Comparison of ENCODE assay signal across 8 cellular contexts in the genomic region with DNA sequence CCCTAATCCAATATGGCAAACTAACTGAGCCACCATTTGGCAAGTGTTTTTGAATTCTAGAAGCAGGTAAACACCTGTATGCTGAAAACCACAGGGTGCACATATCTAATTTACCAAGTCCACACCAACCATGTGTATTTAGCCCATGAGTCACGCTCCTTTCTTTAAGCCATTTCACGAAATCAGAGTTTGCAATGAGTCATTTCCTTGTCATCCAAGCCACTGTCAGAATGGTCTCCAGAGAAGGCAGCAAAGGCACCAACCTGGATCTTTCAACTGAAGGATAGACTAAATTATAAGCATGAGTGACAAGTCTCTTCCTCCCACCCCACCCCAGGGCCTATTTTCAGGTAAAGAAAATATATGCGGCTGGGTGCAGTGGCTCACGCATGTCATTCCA.
DNase-seq lines count a peak whose midpoint lies in the region; ATAC-seq and TF ChIP-seq lines count a peak whose summit lies in the region.

No MANE protein-coding gene starts in this region.

- ATAC-seq in Right ventricle myocardium superior (ENCODE audit: poor library complexity) (no peak), HG03460 (IDR thresholded peaks at IDR 0.05; ENCODE audit: unreplicated experiment) (no peak)

- CTCF ChIA-PET in HEK293T (lab: Yijun Ruan, JAX), result no interaction called here

- no peak overlapping the region for H3K4me3 ChIP-seq in HFF-Myc (replicated peaks; ENCODE audit: low read depth, low read length)
- no peak overlapping the region for H3K4me3 ChIP-seq in kidney epithelial cell (ENCODE audit: low read depth, low read length)

- H3K27me3 ChIP-seq in kidney epithelial cell (ENCODE audit: control insufficient read depth, insufficient read depth, low read length), result no peaks in the 10 kb centered on the region

- POLR2A ChIA-PET in HEK293T (lab: Yijun Ruan, JAX), result no interaction called here

- intact Hi-C loops in Right ventricle myocardium superior (cut with DNase I), result no loop called here

- H3K36me3 ChIP-seq in kidney epithelial cell (ENCODE audit: control insufficient read depth, insufficient read depth, low read length), result no peaks in the 10 kb centered on the region

- DNase-seq in ELR (ENCODE audit: low read depth) (peak; percentile 95), HFF-Myc (ENCODE audit: extremely low read depth, low read depth) (peak; percentile 78), SW480 (ENCODE audit: low spot score) (peak; percentile 88), kidney epithelial cell (ENCODE audit: low read depth) (peak; percentile 92), NCI-H2107 (lab: John Stamatoyannopoulos, UW) (no peak), Right ventricle myocardium superior (no peak), HEK293T (ENCODE audit: extremely low spot score) (no peak)

- TF ChIP-seq CTCF in HFF-Myc (IDR thresholded peaks at IDR 0.05; ENCODE audit: low read depth, low read length, missing control alignments) (no peak), kidney epithelial cell (IDR thresholded peaks at IDR 0.05; ENCODE audit: insufficient read depth, low read length, poor library complexity, severe bottlenecking) (no peak)

TF ChIP-seq in HEK293T, 16 proteins besides CTCF, POLR2A, EP300 and RAD21:
- TF ChIP-seq ARNT (IDR thresholded peaks at IDR 0.05) (no peak), FOXK2 (IDR thresholded peaks at IDR 0.05) (no peak), SP1 (IDR thresholded peaks at IDR 0.05) (no peak), SUZ12 (IDR thresholded peaks at IDR 0.05) (no peak)

Comparison
In these comparisons a context has a peak if more than half of its experiments do, and no peak if none do; other contexts are left out.
1. DNase-seq: peak in ELR (single experiment), HFF-Myc (single experiment), SW480 (single experiment) and kidney epithelial cell (single experiment); none in NCI-H2107 (single experiment), Right ventricle myocardium superior (single experiment) and HEK293T (single experiment).